ENCODE assay signal across 18 cellular contexts in genomic region chr18:55287146-55287806, GRCh38.
DNase-seq lines count a peak whose midpoint lies in the region; TF ChIP-seq lines count a peak whose summit lies in the region.
"Had no signal": no experiment of that assay in that cellular context is flagged by ENCODE, and none has a peak within 500 bp of the region (broad histone marks: within the 10 kb centered on the region; RNA-seq: fewer than 3 reads in every experiment).

No MANE protein-coding gene starts in this region.

- no peaks in the 10 kb centered on the region for H3K36me3 ChIP-seq in vagina

- intact Hi-C loops in vagina (cut with DNase I): no loop called here

- no peaks in the 10 kb centered on the region for H3K36me3 Mint-ChIP-seq in progenitor cell of endocrine pancreas (ENCODE audit: insufficient read depth)
- H3K36me3 Mint-ChIP-seq: CD8-positive, alpha-beta T cell; naive thymus-derived CD8-positive, alpha-beta T cell had no signal

- TF ChIP-seq CTCF in vagina (IDR thresholded peaks at IDR 0.05): no peak
- no peak for TF ChIP-seq CTCF in progenitor cell of endocrine pancreas (IDR thresholded peaks at IDR 0.05; ENCODE audit: unreplicated experiment)

- no peak for TF ChIP-seq POLR2A in vagina (IDR thresholded peaks at IDR 0.05)

- H3K4me3 Mint-ChIP-seq in progenitor cell of endocrine pancreas (ENCODE audit: low read depth): no peak overlapping the region
- H3K4me3 Mint-ChIP-seq: CD8-positive, alpha-beta T cell; naive thymus-derived CD8-positive, alpha-beta T cell; type B pancreatic cell had no signal

- H3K27ac Mint-ChIP-seq in progenitor cell of endocrine pancreas: no peak overlapping the region
- H3K27ac Mint-ChIP-seq: CD8-positive, alpha-beta T cell; naive thymus-derived CD8-positive, alpha-beta T cell; type B pancreatic cell had no signal

- DNase-seq in NCI-H510A treated with DMSO at 0.1 percent for 48 hours (lab: John Stamatoyannopoulos, UW) (peak; percentile 32), NCI-H510A (lab: John Stamatoyannopoulos, UW) (no peak), iPS-NIHi7 (ENCODE audit: extremely low spot score) (peak; percentile 18), vagina (ENCODE audit: extremely low spot score in 2 of 2) (no peak), NOMO-1 (lab: John Stamatoyannopoulos, UW; ENCODE audit: unreplicated experiment in 2 of 2) (no peak), NCI-H524 (lab: John Stamatoyannopoulos, UW) (no peak), progenitor cell of endocrine pancreas (ENCODE audit: low spot score, unreplicated experiment) (no peak)
- DNase-seq: CD8-positive, alpha-beta T cell; GDM1; naive thymus-derived CD8-positive, alpha-beta T cell; NCI-H146; NCI-H774; SHP77 treated with DMSO at 0.1 percent for 48 hours; stimulated activated CD8-positive, alpha-beta memory T cell treated with anti-CD3 and anti-CD28 coated beads, Interleukin-4, amount 100 ng/mL, for 48 hours; T1000 had no signal

- no peak overlapping the region for H3K4me3 ChIP-seq in vagina
- H3K4me3 ChIP-seq: hepatocyte had no signal

- no peaks in the 10 kb centered on the region for H3K9me3 Mint-ChIP-seq in progenitor cell of endocrine pancreas (ENCODE audit: low read depth)
- H3K9me3 Mint-ChIP-seq: CD8-positive, alpha-beta T cell; naive thymus-derived CD8-positive, alpha-beta T cell; type B pancreatic cell had no signal

- H3K27me3 Mint-ChIP-seq in progenitor cell of endocrine pancreas: no peaks in the 10 kb centered on the region
- H3K27me3 Mint-ChIP-seq: naive thymus-derived CD8-positive, alpha-beta T cell; type B pancreatic cell had no signal

- peak overlapping the region; percentile 66 for H3K27ac ChIP-seq in angular gyrus (ENCODE audit: low read depth, low read length)
- peak overlapping the region; percentile 21 for H3K27ac ChIP-seq in vagina
- H3K27ac ChIP-seq: hepatocyte had no signal

- no peaks in the 10 kb centered on the region for H3K4me1 Mint-ChIP-seq in progenitor cell of endocrine pancreas (ENCODE audit: low read depth)

- no peaks in the 10 kb centered on the region for H3K9me3 ChIP-seq in vagina

- no peaks in the 10 kb centered on the region for H3K27me3 ChIP-seq in vagina
- H3K27me3 ChIP-seq: hepatocyte had no signal

- H3K4me1 ChIP-seq in vagina: peaks cover 21% of the 10 kb centered on the region

Comparison
In these comparisons a context has a peak if more than half of its experiments do, and no peak if none do; other contexts are left out.
1. DNase-seq: peak in NCI-H510A treated with DMSO at 0.1 percent for 48 hours (single experiment) and iPS-NIHi7 (single experiment); none in NCI-H510A (single experiment), vagina (0 of 2), NOMO-1 (0 of 2), NCI-H524 (0 of 2) and progenitor cell of endocrine pancreas (single experiment).